ENCODE assay signal across 8 cellular contexts in the genomic region with DNA sequence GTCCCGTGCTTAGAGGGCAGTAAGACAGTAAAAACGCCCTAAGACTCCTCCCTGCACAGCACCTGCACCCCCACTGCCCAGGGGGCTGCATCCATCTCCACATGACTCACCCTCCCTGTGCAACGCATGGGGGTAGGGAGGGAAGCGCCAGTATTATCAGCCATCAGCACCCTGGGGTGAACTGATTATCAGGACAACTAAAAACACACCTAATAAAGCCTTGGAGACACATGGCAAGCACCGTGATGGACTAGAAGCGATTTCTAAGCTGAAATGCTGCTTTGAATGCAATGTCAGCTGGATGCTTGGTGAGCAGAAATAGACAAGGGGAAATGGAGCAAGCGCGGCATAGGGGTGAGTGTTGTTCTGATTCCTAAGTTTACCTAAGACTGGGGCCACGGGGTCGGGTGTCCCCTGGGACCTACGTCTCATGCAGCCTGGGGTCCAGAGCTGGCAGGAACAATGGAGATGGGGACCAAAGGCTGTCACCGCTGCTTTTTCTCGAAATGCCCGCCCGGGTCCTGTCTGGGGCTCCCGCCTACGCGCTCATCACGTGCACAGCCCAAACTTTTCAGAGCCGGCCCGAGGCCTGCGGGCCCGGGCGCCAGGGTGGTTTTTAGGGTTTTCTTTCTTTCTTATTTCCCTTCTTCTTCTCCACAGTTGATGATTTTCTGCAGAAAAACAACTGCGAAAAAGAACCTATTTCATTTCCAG. TPM values are rescaled to one million over a fixed set of nuclear protein-coding genes. Genes with fewer than 3 reads are reported as not detected.
A peak's percentile ranks its signal among the peaks of the same experiment; 100 is the strongest.
DNase-seq lines count a peak whose midpoint lies in the region; ATAC-seq and TF ChIP-seq lines count a peak whose summit lies in the region.

No MANE protein-coding gene starts in this region.

- intact Hi-C loops in Right ventricle myocardium inferior (cut with DNase I) = loop anchor here (2.0 to 5.0 kb wide), 2 partner anchors 64 to 76 kb away; no protein-coding TSS in a partner anchor
- intact Hi-C loops in cardiac septum (cut with DNase I) = loop anchor here (10.0 kb wide), 1 partner anchor 238 kb away; the partner anchor contains the start of gene PERP
- intact Hi-C loops in OCI-LY7 (cut with micrococcal nuclease; ENCODE audit: unreplicated experiment) = loop anchor here (2.0 kb wide), 2 partner anchors 66 to 112 kb away; no protein-coding TSS in a partner anchor

- ATAC-seq in Right ventricle myocardium inferior = peak; percentile 4
- peak; percentile 18 for ATAC-seq in HG02870 (IDR thresholded peaks at IDR 0.05; ENCODE audit: unreplicated experiment)

- peak overlapping the region; percentile 80; the same call in 1 of the 2 replicates for H2AFZ ChIP-seq in OCI-LY7 (ENCODE audit: low read length)

- H3K4me1 ChIP-seq in OCI-LY7 (ENCODE audit: insufficient read depth, low read length, poor library complexity, severe bottlenecking) = peaks cover 38% of the 10 kb centered on the region
- H3K4me1 ChIP-seq in liver (ENCODE audit: control insufficient read depth in 4 of 4, insufficient read depth in 4 of 4, low read length in 3 of 4) = peaks cover 5 to 39% (median 13%) of the 10 kb centered on the region in 4 donors

- WGBS in liver = 12% methylated on average over 25 of the region's 25 CpGs

- TF ChIP-seq CTCF in OCI-LY7 (conservative IDR thresholded peaks at IDR 0.05; ENCODE audit: low read length) (no peak), liver (IDR thresholded peaks at IDR 0.05; ENCODE audit: low read depth, low read length, missing input control) (no peak)

- H3K4me3 ChIP-seq in OCI-LY7 (ENCODE audit: low read depth, low read length, poor library complexity, severe bottlenecking) (peak overlapping the region; percentile 85), liver (ENCODE audit: low read depth in 1 of 3, low read length in 3 of 3) (peak overlapping the region; percentile 60 to 84 (median 70))

- peaks cover 34% of the 10 kb centered on the region for H3K79me2 ChIP-seq in OCI-LY7 (ENCODE audit: insufficient read depth, low read depth, low read length)

- CTCF ChIA-PET in OCI-LY7 (lab: Charles Lee; ENCODE audit: unreplicated experiment) = interaction anchor here (0.6 to 1.2 kb wide), 4 partner anchors 75 to 604 kb away, joined by 3 read pairs; no protein-coding TSS in a partner anchor

- no peaks in the 10 kb centered on the region for H3K27me3 ChIP-seq in liver (ENCODE audit: control insufficient read depth in 4 of 4, insufficient read depth in 4 of 4, low read length in 3 of 4)

- peak; percentile 69 for DNase-seq in Right ventricle myocardium inferior (ENCODE audit: missing footprints)
- no peak for DNase-seq in cardiac septum (ENCODE audit: low spot score)
- no peak for DNase-seq in OCI-LY7 (ENCODE audit: low spot score)
- DNase-seq in cerebellar cortex (ENCODE audit: low spot score) = peak; percentile 20
- peak in 14 of 49 donors; percentile 36 to 78 (median 50) for DNase-seq in substantia nigra (lab: John Stamatoyannopoulos, UW)
- no peak for DNase-seq in UCSD-AML1 (lab: John Stamatoyannopoulos, UW; ENCODE audit: unreplicated experiment)

- H4K20me1 ChIP-seq in OCI-LY7 (ENCODE audit: insufficient read depth, low read length) = peaks cover 7% of the 10 kb centered on the region; the same call in 1 of the 2 replicates

- TSS peak; percentile 54 for BruUV-seq in OCI-LY7 (replicated peaks; lab: Mats Ljungman, UMichigan)

- peak overlapping the region in 1 of 2 donors; percentile 79 for H3K9ac ChIP-seq in liver (ENCODE audit: low read depth in 1 of 2, low read length in 2 of 2)

- no peak for TF ChIP-seq RAD21 in liver (IDR thresholded peaks at IDR 0.05)

- H3K27ac ChIP-seq in OCI-LY7 (ENCODE audit: low read depth, low read length, poor library complexity, severe bottlenecking) (peak overlapping the region; percentile 28), liver (ENCODE audit: low read depth in 1 of 2, low read length in 2 of 2) (peak overlapping the region; percentile 79 to 87), substantia nigra (ENCODE audit: low read depth, low read length, poor library complexity, severe bottlenecking) (peak overlapping the region; percentile 67)

- H3K9me3 ChIP-seq in OCI-LY7 (ENCODE audit: low read length) (no peaks in the 10 kb centered on the region), liver (ENCODE audit: control insufficient read depth in 4 of 4, low read length in 3 of 4) (no peaks in the 10 kb centered on the region)

- H3K9me2 ChIP-seq in OCI-LY7 (ENCODE audit: insufficient read depth, low read length) = no peaks in the 10 kb centered on the region

- peaks cover 5% of the 10 kb centered on the region for H3K36me3 ChIP-seq in OCI-LY7 (ENCODE audit: insufficient read depth, low read length)
- no peaks in the 10 kb centered on the region for H3K36me3 ChIP-seq in liver (ENCODE audit: control insufficient read depth in 4 of 4, insufficient read depth in 3 of 4, low read depth in 1 of 4, low read length in 3 of 4)

- H3K4me2 ChIP-seq in OCI-LY7 (ENCODE audit: low read length) = peak overlapping the region; percentile 78

- POLR2A ChIA-PET in OCI-LY7 (lab: Charles Lee) = interaction anchor here (0.6 to 1.4 kb wide), 5 partner anchors 36 to 158 kb away, joined by 3 to 4 read pairs (median 3); no protein-coding TSS in a partner anchor

TF ChIP-seq in liver, 16 proteins besides CTCF, POLR2A, EP300 and RAD21:
- peak; percentile 76 to 82 for TF ChIP-seq EGR1 (IDR thresholded peaks at IDR 0.05; ENCODE audit: low read depth in 2 of 2)
- peak; percentile 57 for TF ChIP-seq NR2F2 (IDR thresholded peaks at IDR 0.05)
- TF ChIP-seq FOXA1 (IDR thresholded peaks at IDR 0.05) = no peak
- TF ChIP-seq YY1 (IDR thresholded peaks at IDR 0.05) = peak; percentile 25

RNA-seq across cellular contexts. Expression of gene TNFAIP3, which starts 0.7 kb away (rescaled TPM):
- total RNA-seq in Right ventricle myocardium inferior = 6.8 TPM
- total RNA-seq in cardiac septum = 7.9 TPM
- total RNA-seq in OCI-LY7 (2014; rRNA removed; shearing (Covaris generic)) = 7.0 and 8.8 TPM in 2 replicates
- total RNA-seq in OCI-LY7 (2022) = 23.6 and 28.3 TPM in 2 replicates
- 1 to 10 TPM; 4.5 to 8.0 TPM for total RNA-seq in liver
- polyA plus RNA-seq in liver = 1 to 10 TPM; 5.4 to 7.9 TPM

Comparison
In these comparisons a context has a peak if more than half of its experiments do, and no peak if none do; other contexts are left out.
1. DNase-seq: peak in Right ventricle myocardium inferior (single experiment) and cerebellar cortex (single experiment); none in cardiac septum (single experiment), OCI-LY7 (single experiment) and UCSD-AML1 (single experiment).
2. H3K27ac ChIP-seq: peak in every context shown above with its lines; median percentile 83 in liver; 67 in substantia nigra; 28 in OCI-LY7.